In genomic region chr14:70943838-70944237, GRCh38 we compare ENCODE assay signal across 21 cellular contexts. TPM values are rescaled to one million over a fixed set of nuclear protein-coding genes. Genes with fewer than 3 reads are reported as not detected.
DNase-seq lines count a peak whose midpoint lies in the region.
"Had no signal": no experiment of that assay in that cellular context is flagged by ENCODE, and none has a peak within 500 bp of the region (broad histone marks: within the 10 kb centered on the region; RNA-seq: fewer than 3 reads in every experiment).

No MANE protein-coding gene starts in this region.

- peaks cover 63 to 77% (median 72%) of the 10 kb centered on the region in 11 experiments for H3K36me3 ChIP-seq in BLaER1 treated with 17β-estradiol and CSF1 and Interleukin-3, amounts not matched to agents 10 nM and 100 nM

- H4K20me1 ChIP-seq in BLaER1 treated with 17β-estradiol and CSF1 and Interleukin-3, amounts not matched to agents 10 nM and 100 nM: peaks cover 0 to 25% (median 0%) of the 10 kb centered on the region in 11 experiments; a peak in 4 of 22 replicates

- H3K36me3 Mint-ChIP-seq in activated CD4-positive, alpha-beta memory T cell treated with anti-CD3 and anti-CD28 coated beads for 36 hours: peaks cover 70% of the 10 kb centered on the region

- peak overlapping the region in 7 of 10 experiments; percentile 12 to 36 (median 27); a peak in 8 of 20 replicates for H3K4me3 ChIP-seq in BLaER1 treated with 17β-estradiol and CSF1 and Interleukin-3, amounts not matched to agents 10 nM and 100 nM
- peak overlapping the region; percentile 15; the same call in 1 of the 2 replicates for H3K4me3 ChIP-seq in iPS-18c (ENCODE audit: insufficient read depth, low read depth, low read length)
- H3K4me3 ChIP-seq: heart right ventricle, lung, right atrium auricular region, spleen had no signal

- peaks cover 61% of the 10 kb centered on the region for H3K4me1 Mint-ChIP-seq in activated CD4-positive, alpha-beta memory T cell treated with anti-CD3 and anti-CD28 coated beads for 36 hours (ENCODE audit: low read depth)

- no peak overlapping the region for H3K4me3 Mint-ChIP-seq in activated CD4-positive, alpha-beta memory T cell treated with anti-CD3 and anti-CD28 coated beads for 36 hours
- H3K4me3 Mint-ChIP-seq: CD14-positive monocyte, type B pancreatic cell had no signal

- H3K9me3 ChIP-seq in BLaER1 treated with 17β-estradiol and CSF1 and Interleukin-3, amounts not matched to agents 10 nM and 100 nM (replicated peaks in 1 of 11): peaks cover 73 to 94% (median 87%) of the 10 kb centered on the region in 11 experiments
- H3K9me3 ChIP-seq in iPS-18c (ENCODE audit: control insufficient read depth, insufficient read depth, low read length): peaks cover 20% of the 10 kb centered on the region

- H3K27ac ChIP-seq in BLaER1 treated with 17β-estradiol and CSF1 and Interleukin-3, amounts not matched to agents 10 nM and 100 nM: no peak overlapping the region
- H3K27ac ChIP-seq: heart right ventricle, parathyroid adenoma, right atrium auricular region had no signal

- POLR2A ChIA-PET in activated CD4-positive, alpha-beta memory T cell treated with anti-CD3 and anti-CD28 coated beads for 36 hours (lab: Charles Lee): no interaction called here

- peak overlapping the region; percentile 14 for H3K27ac Mint-ChIP-seq in activated CD4-positive, alpha-beta memory T cell treated with anti-CD3 and anti-CD28 coated beads for 36 hours
- H3K27ac Mint-ChIP-seq: type B pancreatic cell had no signal

- H3K4me2 ChIP-seq in BLaER1 treated with 17β-estradiol and CSF1 and Interleukin-3, amounts not matched to agents 10 nM and 100 nM: no peak overlapping the region

- intact Hi-C loops in activated CD4-positive, alpha-beta memory T cell treated with anti-CD3 and anti-CD28 coated beads for 36 hours (cut with micrococcal nuclease): no loop called here

- H3K9ac ChIP-seq in BLaER1 treated with 17β-estradiol and CSF1 and Interleukin-3, amounts not matched to agents 10 nM and 100 nM: no peak overlapping the region
- H3K9ac ChIP-seq: parathyroid adenoma had no signal

- no peaks in the 10 kb centered on the region for H3K4me1 ChIP-seq in BLaER1 treated with 17β-estradiol and CSF1 and Interleukin-3, amounts not matched to agents 10 nM and 100 nM
- H3K4me1 ChIP-seq: parathyroid adenoma, right atrium auricular region had no signal

- peak; percentile 8 for DNase-seq in ELF-1 (ENCODE audit: low read depth, low spot score)
- DNase-seq in activated CD4-positive, alpha-beta memory T cell treated with anti-CD3 and anti-CD28 coated beads for 36 hours: no peak
- DNase-seq in NK-92 treated with Interleukin-12 subunit alpha and Interleukin-12 subunit beta, amount 100 ng/mL, for 24 hours (lab: John Stamatoyannopoulos, UW): no peak
- DNase-seq in UCSD-AML1 (lab: John Stamatoyannopoulos, UW; ENCODE audit: unreplicated experiment): no peak
- DNase-seq in DMS53 treated with DMSO at 0.1 percent for 48 hours (lab: John Stamatoyannopoulos, UW; ENCODE audit: unreplicated experiment): no peak
- DNase-seq: activated CD8-positive, alpha-beta memory T cell treated with anti-CD3 and anti-CD28 coated beads for 24 hours; amygdala; erythroblast; heart right ventricle; NCI-H1105 treated with DMSO at 0.1 percent for 48 hours; NCI-H2029 treated with DMSO at 0.1 percent for 48 hours; NCI-H2227 treated with DMSO at 0.1 percent for 48 hours; NCI-H526 treated with DMSO at 0.1 percent for 48 hours; spleen had no signal

- CTCF ChIA-PET in activated CD4-positive, alpha-beta memory T cell treated with anti-CD3 and anti-CD28 coated beads for 36 hours (lab: Charles Lee): interaction anchor here (1.0 to 1.2 kb wide), 2 partner anchors 10 to 37 kb away, joined by 3 to 5 read pairs; partner anchors contain the start of gene PCNX1

- H3K9me3 Mint-ChIP-seq in activated CD4-positive, alpha-beta memory T cell treated with anti-CD3 and anti-CD28 coated beads for 36 hours: peaks cover 50% of the 10 kb centered on the region

- no peaks in the 10 kb centered on the region for H3K27me3 Mint-ChIP-seq in activated CD4-positive, alpha-beta memory T cell treated with anti-CD3 and anti-CD28 coated beads for 36 hours
- H3K27me3 Mint-ChIP-seq: type B pancreatic cell had no signal

- no peaks in the 10 kb centered on the region for H3K27me3 ChIP-seq in BLaER1 treated with 17β-estradiol and CSF1 and Interleukin-3, amounts not matched to agents 10 nM and 100 nM
- H3K27me3 ChIP-seq: heart right ventricle, right atrium auricular region, spleen had no signal

RNA-seq across cellular contexts. Expression of gene PCNX1, which starts 36.6 kb away (rescaled TPM):
- total RNA-seq in activated CD4-positive, alpha-beta memory T cell treated with anti-CD3 and anti-CD28 coated beads for 36 hours: 10 to 100 TPM; 39.2 to 44.4 TPM
